In genomic region chr4:87679449-87680169, GRCh38 we compare ENCODE assay signal across 8 cellular contexts. TPM values are rescaled to one million over a fixed set of nuclear protein-coding genes. Genes with fewer than 3 reads are reported as not detected.
DNase-seq lines count a peak whose midpoint lies in the region; ATAC-seq, FAIRE-seq and TF ChIP-seq lines count a peak whose summit lies in the region.

No MANE protein-coding gene starts in this region.

- H3K27ac ChIP-seq in left lung, result no peak overlapping the region

- H3K4me1 ChIP-seq in left lung, result no peaks in the 10 kb centered on the region

- TF ChIP-seq CTCF in left lung (IDR thresholded peaks at IDR 0.05), result peak; percentile 60 to 78

- H3K27me3 ChIP-seq in MG63 (no peaks in the 10 kb centered on the region), left lung (no peaks in the 10 kb centered on the region)

- peak; percentile 86 for FAIRE-seq in TTC549 (lab: Jason Lieb, UNC)

- H3K36me3 ChIP-seq in MG63, result no peaks in the 10 kb centered on the region
- no peaks in the 10 kb centered on the region for H3K36me3 ChIP-seq in left lung

- H3K9me3 ChIP-seq in MG63 (no peaks in the 10 kb centered on the region), left lung (peaks cover 0 to 5% of the 10 kb centered on the region in 2 donors)

- peak; percentile 77 for ATAC-seq in left lung
- no peak for ATAC-seq in GM18861 (IDR thresholded peaks at IDR 0.05; ENCODE audit: unreplicated experiment)

- DNase-seq in NCI-H146 (lab: John Stamatoyannopoulos, UW) (peak; percentile 0), NCI-H146 treated with DMSO at 0.1 percent for 48 hours (lab: John Stamatoyannopoulos, UW; ENCODE audit: unreplicated experiment) (no peak), MG63 (peak; percentile 6), dedifferentiated amniotic fluid mesenchymal stem cell (ENCODE audit: extremely low spot score) (peak; percentile 39), left lung (no peak)
- peak; percentile 11 for DNase-seq in stimulated activated CD8-positive, alpha-beta memory T cell treated with anti-CD3 and anti-CD28 coated beads, Interleukin-12 subunit alpha, Interleukin-12 subunit beta, amount 100 ng/mL, for 1 hour (ENCODE audit: low read depth)

- H3K4me3 ChIP-seq in MG63 (no peak overlapping the region), left lung (no peak overlapping the region)

- intact Hi-C loops in left lung (cut with DNase I), result loop anchor here in 1 of 2 donors (5.0 kb wide), 1 partner anchor 168 kb away; no protein-coding TSS in a partner anchor

RNA-seq across cellular contexts. Expression of gene DMP1, which starts 29.5 kb away (rescaled TPM):
- not detected in 2 replicates for total RNA-seq in MG63 (2014; rRNA removed; shearing (Covaris generic); ENCODE audit: low replicate concordance)
- not detected for total RNA-seq in left lung

Comparison
In these comparisons a context has a peak if more than half of its experiments do, and no peak if none do; other contexts are left out.
1. DNase-seq: peak in NCI-H146 (single experiment), MG63 (single experiment), dedifferentiated amniotic fluid mesenchymal stem cell (single experiment) and stimulated activated CD8-positive, alpha-beta memory T cell treated with anti-CD3 and anti-CD28 coated beads, Interleukin-12 subunit alpha, Interleukin-12 subunit beta, amount 100 ng/mL, for 1 hour (single experiment); none in NCI-H146 treated with DMSO at 0.1 percent for 48 hours (single experiment) and left lung (0 of 2).